1 cellular context compared by ENCODE assay signal in genomic region chrX:20472148-20472547, GRCh38.
TF ChIP-seq lines count a peak whose summit lies in the region.

No MANE protein-coding gene starts in this region.

TF ChIP-seq in HepG2, 621 proteins besides CTCF, POLR2A, EP300 and RAD21:
- peak; percentile 24 for TF ChIP-seq YY1 (IDR thresholded peaks at IDR 0.05; ENCODE audit: insufficient read depth, insufficient replicate concordance, low read depth, low read length)
- no peak for TF ChIP-seq HDAC6 (IDR thresholded peaks at IDR 0.05; ENCODE audit: low read depth, low read length)
